ENCODE assay signal across 12 cellular contexts in genomic region chr10:121112618-121113384, GRCh38.
DNase-seq lines count a peak whose midpoint lies in the region; ATAC-seq and TF ChIP-seq lines count a peak whose summit lies in the region.
"Had no signal": no experiment of that assay in that cellular context is flagged by ENCODE, and none has a peak within 500 bp of the region (broad histone marks: within the 10 kb centered on the region; RNA-seq: fewer than 3 reads in every experiment).

No MANE protein-coding gene starts in this region.

- H3K36me3 ChIP-seq in MG63: no peaks in the 10 kb centered on the region
- H3K36me3 ChIP-seq: SJSA1 had no signal

- no peaks in the 10 kb centered on the region for H3K27me3 Mint-ChIP-seq in progenitor cell of endocrine pancreas
- no peaks in the 10 kb centered on the region for H3K27me3 Mint-ChIP-seq in T-cell
- H3K27me3 Mint-ChIP-seq in stimulated activated naive B cell treated with anti-CD40 and anti-IgM and Interleukin-4, amounts not matched to agents 10 μg/mL and 1 μg/mL and 100 μg/mL, for 72 hours: no peaks in the 10 kb centered on the region
- H3K27me3 Mint-ChIP-seq: stimulated activated naive CD8-positive, alpha-beta T cell treated with anti-CD3 and anti-CD28 coated beads, Interleukin-15, amount 100 ng/mL, for 72 hours had no signal

- H3K27ac Mint-ChIP-seq in progenitor cell of endocrine pancreas (peak overlapping the region; percentile 5), T-cell (no peak overlapping the region)
- no peak overlapping the region for H3K27ac Mint-ChIP-seq in stimulated activated naive B cell treated with anti-CD40 and anti-IgM and Interleukin-4, amounts not matched to agents 10 μg/mL and 1 μg/mL and 100 μg/mL, for 72 hours

- H3K36me3 Mint-ChIP-seq in progenitor cell of endocrine pancreas (ENCODE audit: insufficient read depth) (no peaks in the 10 kb centered on the region), T-cell (no peaks in the 10 kb centered on the region)
- H3K36me3 Mint-ChIP-seq in stimulated activated naive B cell treated with anti-CD40 and anti-IgM and Interleukin-4, amounts not matched to agents 10 μg/mL and 1 μg/mL and 100 μg/mL, for 72 hours: no peaks in the 10 kb centered on the region

- POLR2A ChIA-PET in HEK293T (lab: Yijun Ruan, JAX) (no interaction called here), T-cell (lab: Charles Lee) (no interaction called here)

- peaks cover 19% of the 10 kb centered on the region for H3K9me3 Mint-ChIP-seq in progenitor cell of endocrine pancreas (ENCODE audit: low read depth)
- H3K9me3 Mint-ChIP-seq in T-cell: peaks cover 0 to 4% (median 3%) of the 10 kb centered on the region in 3 donors
- H3K9me3 Mint-ChIP-seq in stimulated activated naive B cell treated with anti-CD40 and anti-IgM and Interleukin-4, amounts not matched to agents 10 μg/mL and 1 μg/mL and 100 μg/mL, for 72 hours: peaks cover 3 to 8% of the 10 kb centered on the region in 2 donors

- H3K4me3 Mint-ChIP-seq in progenitor cell of endocrine pancreas (ENCODE audit: low read depth) (no peak overlapping the region), T-cell (no peak overlapping the region)
- H3K4me3 Mint-ChIP-seq in stimulated activated naive B cell treated with anti-CD40 and anti-IgM and Interleukin-4, amounts not matched to agents 10 μg/mL and 1 μg/mL and 100 μg/mL, for 72 hours: no peak overlapping the region
- H3K4me3 Mint-ChIP-seq: stimulated activated naive CD8-positive, alpha-beta T cell treated with anti-CD3 and anti-CD28 coated beads, Interleukin-15, amount 100 ng/mL, for 72 hours had no signal

- 0 out of 2 replicates have a peak, but pooled peaks cover 2% of the 10 kb centered on the region for H3K27me3 ChIP-seq in MG63
- H3K27me3 ChIP-seq: SJSA1 had no signal

- H3K9me3 ChIP-seq in MG63: no peaks in the 10 kb centered on the region

- peaks cover 15% of the 10 kb centered on the region for H3K4me1 Mint-ChIP-seq in progenitor cell of endocrine pancreas (ENCODE audit: low read depth)
- H3K4me1 Mint-ChIP-seq in T-cell: no peaks in the 10 kb centered on the region
- H3K4me1 Mint-ChIP-seq in stimulated activated naive B cell treated with anti-CD40 and anti-IgM and Interleukin-4, amounts not matched to agents 10 μg/mL and 1 μg/mL and 100 μg/mL, for 72 hours: no peaks in the 10 kb centered on the region
- H3K4me1 Mint-ChIP-seq: stimulated activated naive CD8-positive, alpha-beta T cell treated with anti-CD3 and anti-CD28 coated beads, Interleukin-15, amount 100 ng/mL, for 72 hours had no signal

- TF ChIP-seq CTCF in epithelial cell of esophagus (IDR thresholded peaks at IDR 0.05; ENCODE audit: insufficient read depth, low read depth, low read length, missing control alignments) (no peak), progenitor cell of endocrine pancreas (IDR thresholded peaks at IDR 0.05; ENCODE audit: unreplicated experiment) (no peak)

- H3K4me3 ChIP-seq in epithelial cell of esophagus (ENCODE audit: low read length): no peak overlapping the region
- no peak overlapping the region for H3K4me3 ChIP-seq in MG63
- H3K4me3 ChIP-seq: K562, SJSA1 had no signal

- ATAC-seq in T-cell (replicated peaks in 1 of 4): no peak
- ATAC-seq in stimulated activated naive B cell treated with anti-CD40 and anti-IgM and Interleukin-4, amounts not matched to agents 10 μg/mL and 1 μg/mL and 100 μg/mL, for 72 hours (replicated peaks): no peak
- ATAC-seq: esophagus mucosa; K562; stimulated activated naive CD8-positive, alpha-beta T cell treated with anti-CD3 and anti-CD28 coated beads, Interleukin-15, amount 100 ng/mL, for 72 hours had no signal

- CTCF ChIA-PET in HEK293T (lab: Yijun Ruan, JAX): interaction anchor here (0.5 to 0.7 kb wide), 2 partner anchors 8 to 11 kb away, joined by 3 to 4 read pairs; no protein-coding TSS in a partner anchor
- CTCF ChIA-PET in T-cell (lab: Charles Lee): no interaction called here

- DNase-seq in HEK293T (ENCODE audit: extremely low spot score): peak; percentile 39
- peak; percentile 64 for DNase-seq in NCI-H2171 (lab: John Stamatoyannopoulos, UW)
- peak; percentile 13 for DNase-seq in epithelial cell of esophagus (ENCODE audit: low read depth)
- DNase-seq in progenitor cell of endocrine pancreas (ENCODE audit: low spot score, unreplicated experiment): no peak
- DNase-seq in T-cell: no peak
- no peak for DNase-seq in stimulated activated naive B cell treated with anti-CD40 and anti-IgM and Interleukin-4, amounts not matched to agents 10 μg/mL and 1 μg/mL and 100 μg/mL, for 72 hours
- no peak for DNase-seq in MG63
- DNase-seq: activated naive CD4-positive, alpha-beta T cell treated with anti-CD3 and anti-CD28 coated beads, Interleukin-2, amount 50 U/mL, for 16 hours; stimulated activated naive CD8-positive, alpha-beta T cell treated with anti-CD3 and anti-CD28 coated beads, Interleukin-15, amount 100 ng/mL, for 72 hours had no signal

TF ChIP-seq in HEK293T, 16 proteins besides CTCF, POLR2A, EP300 and RAD21:
- TF ChIP-seq L3MBTL2 (conservative IDR thresholded peaks at IDR 0.05) (peak; percentile 81), FOXK2 (IDR thresholded peaks at IDR 0.05) (no peak)

Comparison
In these comparisons a context has a peak if more than half of its experiments do, and no peak if none do; other contexts are left out.
1. DNase-seq: peak in HEK293T (single experiment), NCI-H2171 (single experiment) and epithelial cell of esophagus (single experiment); none in progenitor cell of endocrine pancreas (single experiment), T-cell (0 of 34), stimulated activated naive B cell treated with anti-CD40 and anti-IgM and Interleukin-4, amounts not matched to agents 10 μg/mL and 1 μg/mL and 100 μg/mL, for 72 hours (single experiment) and MG63 (single experiment).